Comparison of ENCODE assay signal across 9 cellular contexts in genomic region chr4:54840992-54841768, GRCh38.
DNase-seq lines count a peak whose midpoint lies in the region; ATAC-seq and TF ChIP-seq lines count a peak whose summit lies in the region.
"Had no signal": no experiment of that assay in that cellular context is flagged by ENCODE, and none has a peak within 500 bp of the region (broad histone marks: within the 10 kb centered on the region; RNA-seq: fewer than 3 reads in every experiment).

No MANE protein-coding gene starts in this region.

- ATAC-seq in HG03045 (IDR thresholded peaks at IDR 0.05; ENCODE audit: unreplicated experiment) (no peak), HG02884 (IDR thresholded peaks at IDR 0.05; ENCODE audit: unreplicated experiment) (no peak), HG03342 (IDR thresholded peaks at IDR 0.05; ENCODE audit: unreplicated experiment) (no peak)

- no peak overlapping the region for H3K4me3 ChIP-seq in AG09309 (ENCODE audit: control insufficient read depth, low read depth, low read length)
- H3K4me3 ChIP-seq in left ventricle myocardium inferior: no peak overlapping the region

- H3K27me3 ChIP-seq in left ventricle myocardium inferior (ENCODE audit: low read depth): no peaks in the 10 kb centered on the region
- H3K27me3 ChIP-seq: neutrophil had no signal

- no peak overlapping the region for H3K27ac ChIP-seq in left ventricle myocardium inferior (replicated peaks)
- H3K27ac ChIP-seq: neutrophil had no signal

- in situ Hi-C loops in SK-MEL-5 (cut with HindIII; ENCODE audit: low pct_unique_long_range_greater_than_20kb, low sequenced_read_pairs): no loop called here

- intact Hi-C loops in left ventricle myocardium inferior (cut with micrococcal nuclease): no loop called here

- H3K9me3 ChIP-seq in left ventricle myocardium inferior (replicated peaks): no peaks in the 10 kb centered on the region
- H3K9me3 ChIP-seq: neutrophil had no signal

- H3K4me1 ChIP-seq in left ventricle myocardium inferior: peaks cover 29% of the 10 kb centered on the region

- no peaks in the 10 kb centered on the region for H3K36me3 ChIP-seq in left ventricle myocardium inferior
- H3K36me3 ChIP-seq: neutrophil had no signal

- TF ChIP-seq CTCF in AG09309 (IDR thresholded peaks at IDR 0.05; ENCODE audit: control insufficient read depth, insufficient read depth, low read depth, low read length, missing control alignments) (peak; percentile 67), left ventricle myocardium inferior (IDR thresholded peaks at IDR 0.05; ENCODE audit: borderline replicate concordance) (peak; percentile 61)

- DNase-seq in AG09309 (ENCODE audit: low read depth): peak; percentile 8
- peak; percentile 33 for DNase-seq in H4 (ENCODE audit: low spot score)
- DNase-seq in SK-MEL-5 (ENCODE audit: low read depth, low spot score): peak; percentile 63
- DNase-seq in left ventricle myocardium inferior: no peak
- no peak for DNase-seq in NCI-H446 treated with DMSO at 0.1 percent for 48 hours (lab: John Stamatoyannopoulos, UW)

Comparison
In these comparisons a context has a peak if more than half of its experiments do, and no peak if none do; other contexts are left out.
1. DNase-seq: peak in AG09309 (single experiment), H4 (single experiment) and SK-MEL-5 (single experiment); none in left ventricle myocardium inferior (single experiment) and NCI-H446 treated with DMSO at 0.1 percent for 48 hours (single experiment).